ENCODE assay signal across 1 cellular context in the genomic region with DNA sequence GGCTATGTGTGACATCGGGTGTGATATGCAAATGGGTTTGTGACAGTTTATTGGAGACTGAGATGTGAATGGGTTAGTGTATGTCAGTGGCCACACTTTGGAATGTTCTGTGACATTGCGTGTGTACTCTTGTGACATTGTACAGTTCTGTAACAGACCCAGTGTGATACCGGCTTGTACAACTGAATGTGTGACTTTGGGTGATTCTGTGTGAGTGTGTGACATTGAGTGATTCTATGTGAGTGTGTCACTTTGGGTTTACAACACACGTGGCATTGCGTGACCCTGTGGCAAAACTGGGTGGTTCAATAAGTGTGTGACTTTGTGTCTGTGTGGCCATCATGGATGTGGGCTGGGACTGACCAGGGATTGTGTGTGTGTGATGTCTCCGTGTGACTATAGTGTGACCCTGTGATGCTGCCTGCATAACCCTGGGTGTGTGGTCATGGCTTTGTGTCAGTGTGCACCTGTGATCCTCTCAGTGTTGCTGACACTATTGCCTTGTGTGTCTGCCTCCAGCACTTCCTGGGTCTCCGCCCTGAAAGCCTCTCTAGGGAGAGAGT.
TF ChIP-seq lines count a peak whose summit lies in the region.

No MANE protein-coding gene starts in this region.

TF ChIP-seq in HepG2, 621 proteins besides CTCF, POLR2A, EP300 and RAD21 (continued from another document):
- TF ChIP-seq TARDBP (CRISPR knock-in tag; IDR thresholded peaks at IDR 0.05) (peak; percentile 51), ZNF558 (CRISPR knock-in tag; IDR thresholded peaks at IDR 0.05; ENCODE audit: borderline replicate concordance) (no peak), FOXO1 (CRISPR knock-in tag; IDR thresholded peaks at IDR 0.05) (no peak), ZNF280D (CRISPR knock-in tag; IDR thresholded peaks at IDR 0.05) (no peak), ZNF263 (CRISPR knock-in tag; IDR thresholded peaks at IDR 0.05) (no peak), ZNF251 (CRISPR knock-in tag; IDR thresholded peaks at IDR 0.05) (no peak), NFATC3 (CRISPR knock-in tag; IDR thresholded peaks at IDR 0.05) (no peak), RXRA (CRISPR knock-in tag; IDR thresholded peaks at IDR 0.05) (no peak), RBM22 (optimal IDR thresholded peaks at IDR 0.05; ENCODE audit: low read length) (peak; percentile 35), ISL2 (CRISPR knock-in tag; IDR thresholded peaks at IDR 0.05) (no peak), XRCC5 (optimal IDR thresholded peaks at IDR 0.05; ENCODE audit: low read length) (no peak), CREB1 (IDR thresholded peaks at IDR 0.05) (no peak), CREB1 (CRISPR knock-in tag; IDR thresholded peaks at IDR 0.05) (no peak), TGIF2 (CRISPR knock-in tag; IDR thresholded peaks at IDR 0.05) (no peak), RARA (CRISPR knock-in tag; IDR thresholded peaks at IDR 0.05) (no peak), HMGA1 (CRISPR knock-in tag; conservative IDR thresholded peaks at IDR 0.05) (no peak), CENPX (CRISPR knock-in tag; IDR thresholded peaks at IDR 0.05) (no peak), SMAD1 (CRISPR knock-in tag; IDR thresholded peaks at IDR 0.05; ENCODE audit: borderline replicate concordance, low read depth) (no peak), ZSCAN25 (CRISPR knock-in tag; IDR thresholded peaks at IDR 0.05) (no peak), KLF6 (CRISPR knock-in tag; IDR thresholded peaks at IDR 0.05) (no peak), YEATS4 (CRISPR knock-in tag; IDR thresholded peaks at IDR 0.05; ENCODE audit: borderline replicate concordance) (no peak), MIXL1 (CRISPR knock-in tag; IDR thresholded peaks at IDR 0.05) (no peak), ZNF784 (CRISPR knock-in tag; IDR thresholded peaks at IDR 0.05; ENCODE audit: borderline replicate concordance) (no peak), ZFP36L1 (CRISPR knock-in tag; IDR thresholded peaks at IDR 0.05) (no peak), HOXA3 (CRISPR knock-in tag; IDR thresholded peaks at IDR 0.05) (0 out of 2 replicates have a peak, but pooled peaks have one; percentile 16), SOX13 (IDR thresholded peaks at IDR 0.05) (no peak), SOX13 (CRISPR knock-in tag; conservative IDR thresholded peaks at IDR 0.05 in 1 of 2, IDR thresholded peaks at IDR 0.05 in 1 of 2) (no peak)
- TF ChIP-seq, protein P1, sequence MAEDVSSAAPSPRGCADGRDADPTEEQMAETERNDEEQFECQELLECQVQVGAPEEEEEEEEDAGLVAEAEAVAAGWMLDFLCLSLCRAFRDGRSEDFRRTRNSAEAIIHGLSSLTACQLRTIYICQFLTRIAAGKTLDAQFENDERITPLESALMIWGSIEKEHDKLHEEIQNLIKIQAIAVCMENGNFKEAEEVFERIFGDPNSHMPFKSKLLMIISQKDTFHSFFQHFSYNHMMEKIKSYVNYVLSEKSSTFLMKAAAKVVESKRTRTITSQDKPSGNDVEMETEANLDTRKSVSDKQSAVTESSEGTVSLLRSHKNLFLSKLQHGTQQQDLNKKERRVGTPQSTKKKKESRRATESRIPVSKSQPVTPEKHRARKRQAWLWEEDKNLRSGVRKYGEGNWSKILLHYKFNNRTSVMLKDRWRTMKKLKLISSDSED (CRISPR knock-in tag; IDR thresholded peaks at IDR 0.05): no peak
- TF ChIP-seq, protein P2, sequence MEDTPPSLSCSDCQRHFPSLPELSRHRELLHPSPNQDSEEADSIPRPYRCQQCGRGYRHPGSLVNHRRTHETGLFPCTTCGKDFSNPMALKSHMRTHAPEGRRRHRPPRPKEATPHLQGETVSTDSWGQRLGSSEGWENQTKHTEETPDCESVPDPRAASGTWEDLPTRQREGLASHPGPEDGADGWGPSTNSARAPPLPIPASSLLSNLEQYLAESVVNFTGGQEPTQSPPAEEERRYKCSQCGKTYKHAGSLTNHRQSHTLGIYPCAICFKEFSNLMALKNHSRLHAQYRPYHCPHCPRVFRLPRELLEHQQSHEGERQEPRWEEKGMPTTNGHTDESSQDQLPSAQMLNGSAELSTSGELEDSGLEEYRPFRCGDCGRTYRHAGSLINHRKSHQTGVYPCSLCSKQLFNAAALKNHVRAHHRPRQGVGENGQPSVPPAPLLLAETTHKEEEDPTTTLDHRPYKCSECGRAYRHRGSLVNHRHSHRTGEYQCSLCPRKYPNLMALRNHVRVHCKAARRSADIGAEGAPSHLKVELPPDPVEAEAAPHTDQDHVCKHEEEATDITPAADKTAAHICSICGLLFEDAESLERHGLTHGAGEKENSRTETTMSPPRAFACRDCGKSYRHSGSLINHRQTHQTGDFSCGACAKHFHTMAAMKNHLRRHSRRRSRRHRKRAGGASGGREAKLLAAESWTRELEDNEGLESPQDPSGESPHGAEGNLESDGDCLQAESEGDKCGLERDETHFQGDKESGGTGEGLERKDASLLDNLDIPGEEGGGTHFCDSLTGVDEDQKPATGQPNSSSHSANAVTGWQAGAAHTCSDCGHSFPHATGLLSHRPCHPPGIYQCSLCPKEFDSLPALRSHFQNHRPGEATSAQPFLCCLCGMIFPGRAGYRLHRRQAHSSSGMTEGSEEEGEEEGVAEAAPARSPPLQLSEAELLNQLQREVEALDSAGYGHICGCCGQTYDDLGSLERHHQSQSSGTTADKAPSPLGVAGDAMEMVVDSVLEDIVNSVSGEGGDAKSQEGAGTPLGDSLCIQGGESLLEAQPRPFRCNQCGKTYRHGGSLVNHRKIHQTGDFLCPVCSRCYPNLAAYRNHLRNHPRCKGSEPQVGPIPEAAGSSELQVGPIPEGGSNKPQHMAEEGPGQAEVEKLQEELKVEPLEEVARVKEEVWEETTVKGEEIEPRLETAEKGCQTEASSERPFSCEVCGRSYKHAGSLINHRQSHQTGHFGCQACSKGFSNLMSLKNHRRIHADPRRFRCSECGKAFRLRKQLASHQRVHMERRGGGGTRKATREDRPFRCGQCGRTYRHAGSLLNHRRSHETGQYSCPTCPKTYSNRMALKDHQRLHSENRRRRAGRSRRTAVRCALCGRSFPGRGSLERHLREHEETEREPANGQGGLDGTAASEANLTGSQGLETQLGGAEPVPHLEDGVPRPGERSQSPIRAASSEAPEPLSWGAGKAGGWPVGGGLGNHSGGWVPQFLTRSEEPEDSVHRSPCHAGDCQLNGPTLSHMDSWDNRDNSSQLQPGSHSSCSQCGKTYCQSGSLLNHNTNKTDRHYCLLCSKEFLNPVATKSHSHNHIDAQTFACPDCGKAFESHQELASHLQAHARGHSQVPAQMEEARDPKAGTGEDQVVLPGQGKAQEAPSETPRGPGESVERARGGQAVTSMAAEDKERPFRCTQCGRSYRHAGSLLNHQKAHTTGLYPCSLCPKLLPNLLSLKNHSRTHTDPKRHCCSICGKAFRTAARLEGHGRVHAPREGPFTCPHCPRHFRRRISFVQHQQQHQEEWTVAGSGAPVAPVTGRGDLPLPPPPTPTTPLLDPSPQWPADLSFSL (CRISPR knock-in tag; IDR thresholded peaks at IDR 0.05): peak; percentile 87
